ENCODE assay signal across 35 cellular contexts in the genomic region with DNA sequence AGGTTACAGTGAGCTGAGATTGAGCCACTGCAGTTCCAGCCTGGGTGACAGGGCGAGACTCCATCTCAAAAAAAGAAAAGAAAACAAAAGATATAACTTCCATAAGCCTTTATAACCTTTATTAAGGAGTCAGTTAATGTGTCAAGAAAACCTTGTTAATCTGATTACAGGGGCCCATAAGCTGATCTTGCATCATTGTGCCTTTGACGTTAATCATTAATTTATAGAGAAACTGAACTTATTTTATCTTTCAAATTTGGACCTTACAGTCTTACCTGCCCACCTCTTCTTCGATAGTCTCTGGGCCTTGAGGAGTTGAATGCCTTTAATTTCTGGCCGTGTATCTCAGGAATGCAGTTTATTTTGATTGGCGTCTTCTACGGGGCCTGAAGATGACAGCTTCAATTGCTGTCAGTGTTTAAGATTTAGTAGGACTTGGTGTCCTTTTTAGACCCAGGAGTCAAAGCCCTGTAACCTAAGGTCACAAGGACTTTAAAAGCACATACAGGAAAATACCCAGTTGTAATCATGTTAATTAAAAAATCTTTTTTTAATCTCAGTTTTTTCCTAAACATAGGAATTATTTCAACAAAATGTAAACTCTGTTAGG. TPM values are rescaled to one million over a fixed set of nuclear protein-coding genes. Genes with fewer than 3 reads are reported as not detected.
"Had no signal": no experiment of that assay in that cellular context is flagged by ENCODE, and none has a peak within 500 bp of the region (broad histone marks: within the 10 kb centered on the region; RNA-seq: fewer than 3 reads in every experiment).

No MANE protein-coding gene starts in this region.

- H3K9me3 Mint-ChIP-seq: activated naive CD4-positive, alpha-beta T cell treated with anti-CD3 and anti-CD28 coated beads, Interleukin-2, amount 50 U/mL, for 24 hours had no signal

- H3K27ac Mint-ChIP-seq: activated B cell treated with CpG ODN at 0.5 μM for 24 hours; activated CD4-positive, alpha-beta memory T cell treated with anti-CD3 and anti-CD28 coated beads for 36 hours; activated CD4-positive, alpha-beta T cell treated with anti-CD3 and anti-CD28 coated beads, Interleukin-2, amount 10 ng/mL, durations not matched to agents 24 days and 14 days; activated CD8-positive, alpha-beta T cell treated with anti-CD3 and anti-CD28 coated beads for 36 hours; activated naive CD4-positive, alpha-beta T cell treated with anti-CD3 and anti-CD28 coated beads, Interleukin-2, amount 10 ng/mL, durations not matched to agents 7 days and 5 days; activated naive CD4-positive, alpha-beta T cell treated with anti-CD3 and anti-CD28 coated beads, Interleukin-2, amount 50 U/mL, for 24 hours; activated naive CD8-positive, alpha-beta T cell; activated naive CD8-positive, alpha-beta T cell treated with anti-CD3 and anti-CD28 coated beads, Interleukin-2, amount 10 ng/mL, durations not matched to agents 7 days and 5 days; activated T-helper 2 cell treated with anti-CD3 and anti-CD28 coated beads, Interferon-gamma antibody, Interleukin-2, Interleukin-4, amounts not matched to agents 10 μg/mL and 5 μg/mL and 100 μg/mL, durations not matched to agents 14 hours and 24 hours and 36 hours; T-helper 1 cell treated with Interleukin-12 subunit alpha and Interleukin-12 subunit beta and Interleukin-4 antibody, amounts not matched to agents 30 μg/mL and 1 μg/mL, for 36 hours; T-helper 2 cell treated with Interferon-gamma antibody and Interleukin-4, amounts not matched to agents 5 μg/mL and 100 μg/mL, for 36 hours had no signal

- ATAC-seq: activated CD8-positive, alpha-beta T cell treated with anti-CD3 and anti-CD28 coated beads for 36 hours; body of pancreas had no signal

- DNase-seq: activated B cell treated with CpG ODN at 0.5 μM for 24 hours; activated CD4-positive, alpha-beta memory T cell treated with anti-CD3 and anti-CD28 coated beads for 36 hours; activated CD4-positive, alpha-beta T cell treated with anti-CD3 and anti-CD28 coated beads for 4 hours; activated CD4-positive, alpha-beta T cell treated with anti-CD3 and anti-CD28 coated beads, Interleukin-2, amount 10 ng/mL, durations not matched to agents 24 days and 14 days; activated CD4-positive, alpha-beta T cell treated with anti-CD3 and anti-CD28 coated beads, Interleukin-2, amount 50 U/mL, for 1 hour; activated CD4-positive, alpha-beta T cell treated with anti-CD3 and anti-CD28 coated beads, Interleukin-2, amount 50 U/mL, for 4 hours; activated CD4-positive, CD25-positive, alpha-beta regulatory T cell treated with anti-CD3 and anti-CD28 coated beads, Interleukin-2, amount 50 U/mL, for 72 hours; activated CD8-positive, alpha-beta memory T cell treated with anti-CD3 and anti-CD28 coated beads, Interleukin-2, amount 50 U/mL, for 4 hours; activated CD8-positive, alpha-beta T cell treated with anti-CD3 and anti-CD28 coated beads for 36 hours; activated effector memory CD4-positive, alpha-beta T cell treated with Interleukin-2 at 50 U/mL for 16 hours; activated gamma-delta T cell; activated naive CD4-positive, alpha-beta T cell treated with anti-CD3 and anti-CD28 coated beads, Interleukin-2, amount 10 ng/mL, durations not matched to agents 7 days and 5 days; activated naive CD4-positive, alpha-beta T cell treated with Interleukin-2 at 50 U/mL for 16 hours; activated naive CD8-positive, alpha-beta T cell treated with anti-CD3 and anti-CD28 coated beads, Interleukin-2, amount 10 ng/mL, durations not matched to agents 7 days and 5 days; activated T-cell treated with anti-CD3 and anti-CD28 coated beads for 4 hours; activated T-cell treated with anti-CD3 and anti-CD28 coated beads, Interleukin-2, amount 50 U/mL, for 1 hour; activated T-cell treated with anti-CD3 and anti-CD28 coated beads, Interleukin-2, amount 50 U/mL, for 48 hours; adrenal gland; amniotic stem cell; aorta; body of pancreas; brain microvascular endothelial cell; central memory CD4-positive, alpha-beta T cell; T-helper 1 cell; T-helper 2 cell; T-helper 9 cell had no signal

- FAIRE-seq: astrocyte, TTC549 had no signal

- H3K4me1 ChIP-seq: breast epithelium had no signal

- H3K27ac ChIP-seq: adrenal gland, body of pancreas, brain microvascular endothelial cell, breast epithelium, VCaP had no signal

- H3K27me3 ChIP-seq: adrenal gland, body of pancreas, brain microvascular endothelial cell, breast epithelium had no signal

- H3K4me3 Mint-ChIP-seq: activated B cell treated with CpG ODN at 0.5 μM for 24 hours; activated CD4-positive, alpha-beta memory T cell treated with anti-CD3 and anti-CD28 coated beads for 36 hours; activated CD4-positive, alpha-beta T cell treated with anti-CD3 and anti-CD28 coated beads, Interleukin-2, amount 10 ng/mL, durations not matched to agents 24 days and 14 days; activated CD8-positive, alpha-beta T cell treated with anti-CD3 and anti-CD28 coated beads for 36 hours; activated naive CD4-positive, alpha-beta T cell treated with anti-CD3 and anti-CD28 coated beads, Interleukin-2, amount 10 ng/mL, durations not matched to agents 7 days and 5 days; activated naive CD4-positive, alpha-beta T cell treated with anti-CD3 and anti-CD28 coated beads, Interleukin-2, amount 50 U/mL, for 24 hours; activated naive CD8-positive, alpha-beta T cell; activated naive CD8-positive, alpha-beta T cell treated with anti-CD3 and anti-CD28 coated beads, Interleukin-2, amount 10 ng/mL, durations not matched to agents 7 days and 5 days; T-helper 1 cell treated with Interleukin-12 subunit alpha and Interleukin-12 subunit beta and Interleukin-4 antibody, amounts not matched to agents 30 μg/mL and 1 μg/mL, for 36 hours; T-helper 2 cell treated with Interferon-gamma antibody and Interleukin-4, amounts not matched to agents 5 μg/mL and 100 μg/mL, for 36 hours had no signal

- H3K27me3 Mint-ChIP-seq: activated B cell treated with CpG ODN at 0.5 μM for 24 hours; activated CD4-positive, alpha-beta memory T cell treated with anti-CD3 and anti-CD28 coated beads for 36 hours; activated CD4-positive, alpha-beta T cell treated with anti-CD3 and anti-CD28 coated beads, Interleukin-2, amount 10 ng/mL, durations not matched to agents 24 days and 14 days; activated CD8-positive, alpha-beta T cell treated with anti-CD3 and anti-CD28 coated beads for 36 hours; activated naive CD4-positive, alpha-beta T cell treated with anti-CD3 and anti-CD28 coated beads, Interleukin-2, amount 10 ng/mL, durations not matched to agents 7 days and 5 days; activated naive CD4-positive, alpha-beta T cell treated with anti-CD3 and anti-CD28 coated beads, Interleukin-2, amount 50 U/mL, for 24 hours; activated naive CD8-positive, alpha-beta T cell; activated naive CD8-positive, alpha-beta T cell treated with anti-CD3 and anti-CD28 coated beads, Interleukin-2, amount 10 ng/mL, durations not matched to agents 7 days and 5 days had no signal

- H3K9me3 ChIP-seq: body of pancreas had no signal

- H3K4me3 ChIP-seq: adrenal gland, body of pancreas, breast epithelium had no signal

- H3K36me3 ChIP-seq: adrenal gland, brain microvascular endothelial cell, breast epithelium had no signal

RNA-seq across cellular contexts. Expression of gene KIAA0319, which starts 26.7 kb away (rescaled TPM):
- total RNA-seq: activated CD4-positive, alpha-beta T cell treated with anti-CD3 and anti-CD28 coated beads, Interleukin-2, amount 10 ng/mL, durations not matched to agents 24 days and 14 days; activated T-helper 2 cell treated with anti-CD3 and anti-CD28 coated beads, Interferon-gamma antibody, Interleukin-2, Interleukin-4, amounts not matched to agents 10 μg/mL and 5 μg/mL and 100 μg/mL, durations not matched to agents 14 hours and 24 hours and 36 hours had no signal
